Comparison of ENCODE assay signal across 18 cellular contexts in genomic region chr11:87754685-87755084, GRCh38.
A peak's percentile ranks its signal among the peaks of the same experiment; 100 is the strongest.
DNase-seq lines count a peak whose midpoint lies in the region; ATAC-seq, FAIRE-seq and TF ChIP-seq lines count a peak whose summit lies in the region.
"Had no signal": no experiment of that assay in that cellular context is flagged by ENCODE, and none has a peak within 500 bp of the region (broad histone marks: within the 10 kb centered on the region; RNA-seq: fewer than 3 reads in every experiment).

No MANE protein-coding gene starts in this region.

- H2AFZ ChIP-seq in PC-3 (ENCODE audit: low read length) (no peak overlapping the region), osteoblast (ENCODE audit: low read length) (no peak overlapping the region)
- H2AFZ ChIP-seq: GM23248 had no signal

- ATAC-seq in PC-3 (peak; percentile 54), left ventricle myocardium superior (no peak)
- ATAC-seq: CD8-positive, alpha-beta T cell had no signal

- peak; percentile 22 for DNase-seq in HT-29 (ENCODE audit: low spot score)
- DNase-seq in PC-3: peak; percentile 19
- DNase-seq in osteoblast (ENCODE audit: insufficient read length, low spot score, missing footprints): peak; percentile 22
- DNase-seq in SK-N-DZ (ENCODE audit: low spot score): no peak
- no peak for DNase-seq in left ventricle myocardium superior
- no peak for DNase-seq in medulla oblongata (ENCODE audit: extremely low spot score)
- DNase-seq: Calu3; CD8-positive, alpha-beta T cell; DMS 273 treated with DMSO at 0.1 percent for 48 hours; DMS53; DND-41; EL; GM23248 had no signal

- H3K9me2 ChIP-seq in PC-3 (replicated peaks; ENCODE audit: low read length): no peaks in the 10 kb centered on the region

- POLR2A ChIA-PET in PC-3 (lab: Charles Lee; ENCODE audit: unreplicated experiment): interaction anchor here (0.6 kb wide), 1 partner anchor 877 kb away, joined by 3 read pairs; no protein-coding TSS in a partner anchor

- no TSS peak for BruUV-seq in PC-3 (replicated peaks; lab: Mats Ljungman, UMichigan)

- H3K79me2 ChIP-seq in PC-3 (ENCODE audit: low read length): no peaks in the 10 kb centered on the region
- no peaks in the 10 kb centered on the region for H3K79me2 ChIP-seq in osteoblast (ENCODE audit: insufficient read depth, low read length)

- H3K4me3 ChIP-seq in PC-3 (ENCODE audit: low read length): no peak overlapping the region
- no peak overlapping the region for H3K4me3 ChIP-seq in osteoblast (ENCODE audit: insufficient read depth, low read length)
- H3K4me3 ChIP-seq: BLaER1 treated with 17β-estradiol and CSF1 and Interleukin-3, amounts not matched to agents 10 nM and 100 nM; GM23248; HAP-1 had no signal

- FAIRE-seq in endometrium (lab: Jason Lieb, UNC): peak; percentile 26
- FAIRE-seq: GM12891, GM19239 had no signal

- CTCF ChIA-PET in PC-3 (lab: Charles Lee): no interaction called here

- intact Hi-C loops in PC-3 (cut with micrococcal nuclease) (no loop called here), left ventricle myocardium superior (cut with micrococcal nuclease) (no loop called here)

- no peak overlapping the region for H3K9ac ChIP-seq in PC-3 (ENCODE audit: low read length)
- H3K9ac ChIP-seq: BLaER1 treated with 17β-estradiol and CSF1 and Interleukin-3, amounts not matched to agents 10 nM and 100 nM; GM23248 had no signal

- no peaks in the 10 kb centered on the region for H3K27me3 ChIP-seq in PC-3 (ENCODE audit: low read length)
- H3K27me3 ChIP-seq in osteoblast (ENCODE audit: insufficient read depth, low read length): no peaks in the 10 kb centered on the region
- H3K27me3 ChIP-seq: BLaER1 treated with 17β-estradiol and CSF1 and Interleukin-3, amounts not matched to agents 10 nM and 100 nM had no signal

- no peaks in the 10 kb centered on the region for H3F3A ChIP-seq in PC-3 (ENCODE audit: low read length, unreplicated experiment)

- no peaks in the 10 kb centered on the region for H3K4me1 ChIP-seq in PC-3 (ENCODE audit: insufficient read depth, low read length)
- H3K4me1 ChIP-seq in osteoblast (ENCODE audit: insufficient read depth, low read length): no peaks in the 10 kb centered on the region
- H3K4me1 ChIP-seq: BLaER1 treated with 17β-estradiol and CSF1 and Interleukin-3, amounts not matched to agents 10 nM and 100 nM; HAP-1 had no signal

- no peaks in the 10 kb centered on the region for H3K9me3 ChIP-seq in PC-3 (ENCODE audit: low read length)
- no peaks in the 10 kb centered on the region for H3K9me3 ChIP-seq in osteoblast (ENCODE audit: low read depth, low read length)
- H3K9me3 ChIP-seq: HAP-1 had no signal

- H3K36me3 ChIP-seq in PC-3 (ENCODE audit: low read depth, low read length) (no peaks in the 10 kb centered on the region), osteoblast (ENCODE audit: insufficient read depth, low read length) (no peaks in the 10 kb centered on the region)
- H3K36me3 ChIP-seq: BLaER1 treated with 17β-estradiol and CSF1 and Interleukin-3, amounts not matched to agents 10 nM and 100 nM; HAP-1 had no signal

- H3K27ac ChIP-seq in PC-3 (ENCODE audit: low read length) (no peak overlapping the region), osteoblast (ENCODE audit: low read depth, low read length) (no peak overlapping the region)
- H3K27ac ChIP-seq: BLaER1 treated with 17β-estradiol and CSF1 and Interleukin-3, amounts not matched to agents 10 nM and 100 nM; GM23248 had no signal

- H4K20me1 ChIP-seq in PC-3 (ENCODE audit: low read length): no peaks in the 10 kb centered on the region
- H4K20me1 ChIP-seq in osteoblast (ENCODE audit: insufficient read depth, low read length): no peaks in the 10 kb centered on the region
- H4K20me1 ChIP-seq: BLaER1 treated with 17β-estradiol and CSF1 and Interleukin-3, amounts not matched to agents 10 nM and 100 nM had no signal

- TF ChIP-seq CTCF in PC-3 (conservative IDR thresholded peaks at IDR 0.05; ENCODE audit: low read depth, low read length) (no peak), osteoblast (IDR thresholded peaks at IDR 0.05; ENCODE audit: extremely low read depth, low read depth, low read length) (no peak)

- H3K4me2 ChIP-seq in PC-3 (ENCODE audit: low read length) (no peak overlapping the region), osteoblast (ENCODE audit: insufficient read depth, low read length) (no peak overlapping the region)
- H3K4me2 ChIP-seq: BLaER1 treated with 17β-estradiol and CSF1 and Interleukin-3, amounts not matched to agents 10 nM and 100 nM had no signal

Comparison
In these comparisons a context has a peak if more than half of its experiments do, and no peak if none do; other contexts are left out.
1. DNase-seq: peak in HT-29 (single experiment), PC-3 (single experiment) and osteoblast (single experiment); none in SK-N-DZ (single experiment), left ventricle myocardium superior (single experiment) and medulla oblongata (single experiment).